Comparison of ENCODE assay signal across 18 cellular contexts in genomic region chr20:25439328-25439727, GRCh38. TPM values are rescaled to one million over a fixed set of nuclear protein-coding genes. Genes with fewer than 3 reads are reported as not detected.
A peak's percentile ranks its signal among the peaks of the same experiment; 100 is the strongest.
DNase-seq lines count a peak whose midpoint lies in the region; ATAC-seq and TF ChIP-seq lines count a peak whose summit lies in the region.
"Had no signal": no experiment of that assay in that cellular context is flagged by ENCODE, and none has a peak within 500 bp of the region (broad histone marks: within the 10 kb centered on the region; RNA-seq: fewer than 3 reads in every experiment).

No MANE protein-coding gene starts in this region.

- POLR2A ChIA-PET in CD4-positive, alpha-beta memory T cell (lab: Charles Lee; ENCODE audit: partially characterized antibody): no interaction called here

- H3K27ac ChIP-seq in OCI-LY1 (ENCODE audit: low read depth, low read length, poor library complexity, severe bottlenecking) (peak overlapping the region; percentile 12), heart left ventricle (no peak overlapping the region)
- H3K27ac ChIP-seq in CD4-positive, alpha-beta memory T cell (ENCODE audit: low read depth, low read length): no peak overlapping the region
- H3K27ac ChIP-seq: A549, foreskin keratinocyte, SJSA1, thoracic aorta had no signal

- no peaks in the 10 kb centered on the region for H3K9me3 Mint-ChIP-seq in stimulated activated naive CD8-positive, alpha-beta T cell treated with anti-CD3 and anti-CD28 coated beads, Interleukin-15, Interleukin-2, amounts not matched to agents 100 ng/mL and 50 ng/mL, for 24 hours
- no peaks in the 10 kb centered on the region for H3K9me3 Mint-ChIP-seq in activated CD8-positive, alpha-beta memory T cell treated with anti-CD3 and anti-CD28 coated beads, Interleukin-2, amount 10 ng/mL, durations not matched to agents 7 days and 5 days (ENCODE audit: low read depth)
- H3K9me3 Mint-ChIP-seq in natural killer cell: no peaks in the 10 kb centered on the region
- no peaks in the 10 kb centered on the region for H3K9me3 Mint-ChIP-seq in CD4-positive, alpha-beta memory T cell
- H3K9me3 Mint-ChIP-seq: nephron had no signal

- H3K27me3 Mint-ChIP-seq in stimulated activated naive CD8-positive, alpha-beta T cell treated with anti-CD3 and anti-CD28 coated beads, Interleukin-15, Interleukin-2, amounts not matched to agents 100 ng/mL and 50 ng/mL, for 24 hours: no peaks in the 10 kb centered on the region
- no peaks in the 10 kb centered on the region for H3K27me3 Mint-ChIP-seq in activated CD8-positive, alpha-beta memory T cell treated with anti-CD3 and anti-CD28 coated beads, Interleukin-2, amount 10 ng/mL, durations not matched to agents 7 days and 5 days
- H3K27me3 Mint-ChIP-seq in natural killer cell (ENCODE audit: low read depth in 2 of 2): no peaks in the 10 kb centered on the region
- no peaks in the 10 kb centered on the region for H3K27me3 Mint-ChIP-seq in CD4-positive, alpha-beta memory T cell

- H3K27me3 ChIP-seq in OCI-LY1 (ENCODE audit: insufficient read depth, low read length): no peaks in the 10 kb centered on the region
- H3K27me3 ChIP-seq in heart left ventricle: no peaks in the 10 kb centered on the region
- H3K27me3 ChIP-seq in CD4-positive, alpha-beta memory T cell (ENCODE audit: insufficient read depth, low read length): no peaks in the 10 kb centered on the region
- H3K27me3 ChIP-seq: foreskin keratinocyte, SJSA1 had no signal

- H3K4me1 ChIP-seq in OCI-LY1 (ENCODE audit: insufficient read depth, low read length, severe bottlenecking): peaks cover 13% of the 10 kb centered on the region
- H3K4me1 ChIP-seq in heart left ventricle: peaks cover 0 to 4% (median 0%) of the 10 kb centered on the region in 12 donors
- no peaks in the 10 kb centered on the region for H3K4me1 ChIP-seq in CD4-positive, alpha-beta memory T cell (ENCODE audit: insufficient read depth, low read length)
- H3K4me1 ChIP-seq: foreskin keratinocyte, SJSA1 had no signal

- H2AFZ ChIP-seq in OCI-LY1 (ENCODE audit: low read length): no peak overlapping the region

- peak overlapping the region; percentile 36 for H3K27ac Mint-ChIP-seq in stimulated activated naive CD8-positive, alpha-beta T cell treated with anti-CD3 and anti-CD28 coated beads, Interleukin-15, Interleukin-2, amounts not matched to agents 100 ng/mL and 50 ng/mL, for 24 hours
- H3K27ac Mint-ChIP-seq in activated CD8-positive, alpha-beta memory T cell treated with anti-CD3 and anti-CD28 coated beads, Interleukin-2, amount 10 ng/mL, durations not matched to agents 7 days and 5 days: no peak overlapping the region
- H3K27ac Mint-ChIP-seq in natural killer cell: peak overlapping the region in 1 of 2 donors; percentile 45
- peak overlapping the region in 1 of 7 donors; percentile 50 for H3K27ac Mint-ChIP-seq in CD4-positive, alpha-beta memory T cell
- H3K27ac Mint-ChIP-seq: nephron had no signal

- WGBS in heart left ventricle, 4 donors: 83 to 89% (median 86%) methylated on average over 3 of the region's 3 CpGs

- H3K36me3 Mint-ChIP-seq in stimulated activated naive CD8-positive, alpha-beta T cell treated with anti-CD3 and anti-CD28 coated beads, Interleukin-15, Interleukin-2, amounts not matched to agents 100 ng/mL and 50 ng/mL, for 24 hours (ENCODE audit: low read depth): peaks cover 51% of the 10 kb centered on the region
- peaks cover 45% of the 10 kb centered on the region for H3K36me3 Mint-ChIP-seq in activated CD8-positive, alpha-beta memory T cell treated with anti-CD3 and anti-CD28 coated beads, Interleukin-2, amount 10 ng/mL, durations not matched to agents 7 days and 5 days
- H3K36me3 Mint-ChIP-seq in natural killer cell: no peaks in the 10 kb centered on the region
- no peaks in the 10 kb centered on the region for H3K36me3 Mint-ChIP-seq in CD4-positive, alpha-beta memory T cell

- no peak overlapping the region for H3K4me3 Mint-ChIP-seq in stimulated activated naive CD8-positive, alpha-beta T cell treated with anti-CD3 and anti-CD28 coated beads, Interleukin-15, Interleukin-2, amounts not matched to agents 100 ng/mL and 50 ng/mL, for 24 hours
- H3K4me3 Mint-ChIP-seq in activated CD8-positive, alpha-beta memory T cell treated with anti-CD3 and anti-CD28 coated beads, Interleukin-2, amount 10 ng/mL, durations not matched to agents 7 days and 5 days: no peak overlapping the region
- no peak overlapping the region for H3K4me3 Mint-ChIP-seq in natural killer cell
- H3K4me3 Mint-ChIP-seq in CD4-positive, alpha-beta memory T cell: no peak overlapping the region
- H3K4me3 Mint-ChIP-seq: nephron had no signal

- TF ChIP-seq CTCF in OCI-LY1 (IDR thresholded peaks at IDR 0.05; ENCODE audit: low read length) (no peak), heart left ventricle (IDR thresholded peaks at IDR 0.05) (no peak), natural killer cell (IDR thresholded peaks at IDR 0.05) (no peak)

- H3K9me2 ChIP-seq in OCI-LY1 (ENCODE audit: low read depth, low read length): no peaks in the 10 kb centered on the region

- DNase-seq in stimulated activated naive CD8-positive, alpha-beta T cell treated with anti-CD3 and anti-CD28 coated beads, Interleukin-15, Interleukin-2, amounts not matched to agents 100 U/mL and 50 U/mL, for 24 hours: no peak
- DNase-seq in heart left ventricle (no peak), natural killer cell (no peak)
- DNase-seq in activated CD8-positive, alpha-beta memory T cell treated with anti-CD3 and anti-CD28 coated beads, Interleukin-2, amount 10 ng/mL, durations not matched to agents 7 days and 5 days: no peak
- DNase-seq in CD4-positive, alpha-beta memory T cell: no peak
- DNase-seq: activated gamma-delta T cell, aorta, foreskin keratinocyte, NCI-H2081, NCI-H748 treated with DMSO at 0.1 percent for 48 hours, retina had no signal

- ATAC-seq in stimulated activated naive CD8-positive, alpha-beta T cell treated with anti-CD3 and anti-CD28 coated beads, Interleukin-15, Interleukin-2, amounts not matched to agents 100 U/mL and 50 U/mL, for 24 hours: no peak
- peak; percentile 75 for ATAC-seq in HG03378 (IDR thresholded peaks at IDR 0.05; ENCODE audit: unreplicated experiment)
- no peak for ATAC-seq in heart left ventricle
- ATAC-seq in activated CD8-positive, alpha-beta memory T cell treated with anti-CD3 and anti-CD28 coated beads, Interleukin-2, amount 10 ng/mL, durations not matched to agents 7 days and 5 days: no peak
- ATAC-seq in natural killer cell: no peak
- ATAC-seq: A549, foreskin keratinocyte had no signal

- H3F3A ChIP-seq in OCI-LY1 (ENCODE audit: insufficient read depth, low read length): no peaks in the 10 kb centered on the region

- H3K4me1 Mint-ChIP-seq in stimulated activated naive CD8-positive, alpha-beta T cell treated with anti-CD3 and anti-CD28 coated beads, Interleukin-15, Interleukin-2, amounts not matched to agents 100 ng/mL and 50 ng/mL, for 24 hours (ENCODE audit: low read depth): peaks cover 7% of the 10 kb centered on the region
- H3K4me1 Mint-ChIP-seq in activated CD8-positive, alpha-beta memory T cell treated with anti-CD3 and anti-CD28 coated beads, Interleukin-2, amount 10 ng/mL, durations not matched to agents 7 days and 5 days: no peaks in the 10 kb centered on the region
- H3K4me1 Mint-ChIP-seq in natural killer cell: no peaks in the 10 kb centered on the region
- peaks cover 0 to 1% (median 0%) of the 10 kb centered on the region in 4 donors for H3K4me1 Mint-ChIP-seq in CD4-positive, alpha-beta memory T cell
- H3K4me1 Mint-ChIP-seq: nephron had no signal

- H3K4me3 ChIP-seq in OCI-LY1 (ENCODE audit: low read depth, low read length, poor library complexity, severe bottlenecking) (no peak overlapping the region), heart left ventricle (no peak overlapping the region)
- H3K4me3 ChIP-seq in CD4-positive, alpha-beta memory T cell (ENCODE audit: low read length in 2 of 2): no peak overlapping the region
- H3K4me3 ChIP-seq: A549, SJSA1, thoracic aorta had no signal

- H3K79me2 ChIP-seq in OCI-LY1 (ENCODE audit: insufficient read depth, low read length): no peaks in the 10 kb centered on the region

- no peaks in the 10 kb centered on the region for H4K20me1 ChIP-seq in OCI-LY1 (ENCODE audit: insufficient read depth, low read length)

- intact Hi-C loops in heart left ventricle (cut with DNase I) (no loop called here), natural killer cell (cut with micrococcal nuclease) (no loop called here)
- intact Hi-C loops in CD4-positive, alpha-beta memory T cell (cut with micrococcal nuclease): no loop called here

- TF ChIP-seq POLR2A in heart left ventricle (IDR thresholded peaks at IDR 0.05): no peak

- no peak overlapping the region for H3K9ac ChIP-seq in OCI-LY1 (ENCODE audit: low read length)

- H3K4me2 ChIP-seq in OCI-LY1 (ENCODE audit: low read length): no peak overlapping the region
- H3K4me2 ChIP-seq: A549 had no signal

- CTCF ChIA-PET in activated CD8-positive, alpha-beta memory T cell treated with anti-CD3 and anti-CD28 coated beads, Interleukin-2, amount 10 ng/mL, durations not matched to agents 7 days and 5 days (lab: Charles Lee): no interaction called here
- CTCF ChIA-PET in CD4-positive, alpha-beta memory T cell (lab: Charles Lee; ENCODE audit: partially characterized antibody): no interaction called here

- peaks cover 28% of the 10 kb centered on the region; the same call in 1 of the 2 replicates for H3K36me3 ChIP-seq in OCI-LY1 (ENCODE audit: insufficient read depth, low read length)
- H3K36me3 ChIP-seq in heart left ventricle: no peaks in the 10 kb centered on the region
- no peaks in the 10 kb centered on the region for H3K36me3 ChIP-seq in CD4-positive, alpha-beta memory T cell (ENCODE audit: insufficient read depth, low read length)
- H3K36me3 ChIP-seq: thoracic aorta had no signal

- H3K9me3 ChIP-seq in OCI-LY1 (ENCODE audit: low read length) (no peaks in the 10 kb centered on the region), heart left ventricle (no peaks in the 10 kb centered on the region)
- no peaks in the 10 kb centered on the region for H3K9me3 ChIP-seq in CD4-positive, alpha-beta memory T cell (ENCODE audit: control insufficient read depth in 1 of 2, low read length in 2 of 2)
- H3K9me3 ChIP-seq: A549, SJSA1, thoracic aorta had no signal

RNA-seq across cellular contexts. Expression of gene GINS1, which starts 31.9 kb away (rescaled TPM):
- total RNA-seq in heart left ventricle (1 to 10 TPM in 3 of 9 donors, under 1 TPM in 6; 0.19 to 3.1 (median 0.36) TPM), natural killer cell (1 to 10 TPM; 1.3 to 1.5 (median 1.4) TPM)
- polyA plus RNA-seq in heart left ventricle: under 1 TPM; 0.15 to 0.47 TPM
- 10 to 100 TPM; 36.0 to 36.5 TPM for total RNA-seq in activated CD8-positive, alpha-beta memory T cell treated with anti-CD3 and anti-CD28 coated beads, Interleukin-2, amount 10 ng/mL, durations not matched to agents 7 days and 5 days
- 1 to 10 TPM in 1 of 2 experiments, under 1 TPM in 1; 0.75 to 1.3 TPM for total RNA-seq in CD4-positive, alpha-beta memory T cell
- polyA plus RNA-seq in CD4-positive, alpha-beta memory T cell: under 1 TPM; 0.62 to 0.99 TPM

RNA-seq across cellular contexts. Expression of gene ABHD12, which starts 48.7 kb away (rescaled TPM):
- 10 to 100 TPM; 15.6 to 43.8 (median 26.5) TPM for total RNA-seq in heart left ventricle
- polyA plus RNA-seq in heart left ventricle: 10 to 100 TPM; 25.0 to 34.3 TPM
- 10 to 100 TPM; 27.9 to 29.2 TPM for total RNA-seq in activated CD8-positive, alpha-beta memory T cell treated with anti-CD3 and anti-CD28 coated beads, Interleukin-2, amount 10 ng/mL, durations not matched to agents 7 days and 5 days
- total RNA-seq in natural killer cell: 10 to 100 TPM; 28.5 to 34.6 (median 34.5) TPM
- 10 to 100 TPM; 30.1 to 30.9 TPM for total RNA-seq in CD4-positive, alpha-beta memory T cell
- polyA plus RNA-seq in CD4-positive, alpha-beta memory T cell: 10 to 100 TPM; 25.9 to 29.1 TPM

Comparison
In these comparisons a context has a peak if more than half of its experiments do, and no peak if none do; other contexts are left out.
1. RNA of gene GINS1, which starts 31.9 kb away (total RNA-seq): 36.0 to 36.5 TPM in activated CD8-positive, alpha-beta memory T cell treated with anti-CD3 and anti-CD28 coated beads, Interleukin-2, amount 10 ng/mL, durations not matched to agents 7 days and 5 days; 1.3 to 1.5 TPM in natural killer cell, 0.75 to 1.3 TPM in CD4-positive, alpha-beta memory T cell and 0.19 to 3.1 TPM in heart left ventricle; every median in the first group is over 4 times any median in the second.